ENCODE assay signal across 1 cellular context in the genomic region with DNA sequence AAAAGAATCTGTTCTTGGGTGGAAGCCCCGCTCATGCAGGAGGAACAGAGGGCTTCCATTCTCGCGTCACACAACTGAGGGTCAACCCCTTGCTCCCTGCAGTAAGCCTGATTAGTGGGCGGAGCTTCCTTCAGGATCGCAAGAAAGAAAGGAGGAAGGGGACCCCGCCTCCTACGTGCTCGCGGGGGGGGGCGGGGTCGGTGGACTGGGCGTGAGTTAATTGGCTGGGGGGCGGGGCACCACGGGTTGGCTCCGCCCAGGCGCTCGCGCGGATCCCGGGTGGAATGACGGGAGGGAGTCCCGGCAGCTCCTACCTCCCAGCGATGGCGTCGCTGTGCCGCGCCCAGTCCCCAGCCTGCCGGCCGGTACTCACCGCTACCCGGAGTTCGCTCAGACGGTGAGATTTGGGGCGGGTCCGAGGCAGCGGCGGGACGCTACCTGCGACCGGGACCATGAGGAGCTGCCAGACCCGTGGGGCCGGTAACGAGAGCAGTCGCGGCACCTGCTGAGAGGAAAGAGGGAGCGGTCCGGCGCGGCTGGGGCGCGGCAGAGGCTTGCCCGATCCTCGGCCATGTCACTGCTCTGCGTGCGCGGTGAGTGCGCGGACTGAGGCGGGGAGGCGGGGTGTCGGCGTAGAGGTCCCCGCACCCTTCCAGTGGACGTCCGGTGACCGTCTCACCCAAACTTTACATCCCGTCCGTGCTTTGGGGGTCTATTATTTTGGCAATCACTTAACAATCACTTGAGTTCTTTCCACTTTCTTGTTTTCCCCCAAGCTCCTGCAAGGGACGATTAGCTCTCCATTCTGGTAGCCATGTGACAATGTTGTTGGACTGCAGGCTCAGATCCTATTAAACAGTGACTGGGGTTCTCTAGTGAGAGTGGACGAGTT.
A peak's percentile ranks its signal among the peaks of the same experiment; 100 is the strongest.
TF ChIP-seq lines count a peak whose summit lies in the region.

A gene (plus strand): TSS at position 297 of the 892 bp plus-strand sequence. CDS start 275 bp downstream, at position 572.

TF ChIP-seq in HEK293, 187 proteins besides CTCF, POLR2A, EP300 and RAD21 (continued from another document):
- TF ChIP-seq, protein P1, sequence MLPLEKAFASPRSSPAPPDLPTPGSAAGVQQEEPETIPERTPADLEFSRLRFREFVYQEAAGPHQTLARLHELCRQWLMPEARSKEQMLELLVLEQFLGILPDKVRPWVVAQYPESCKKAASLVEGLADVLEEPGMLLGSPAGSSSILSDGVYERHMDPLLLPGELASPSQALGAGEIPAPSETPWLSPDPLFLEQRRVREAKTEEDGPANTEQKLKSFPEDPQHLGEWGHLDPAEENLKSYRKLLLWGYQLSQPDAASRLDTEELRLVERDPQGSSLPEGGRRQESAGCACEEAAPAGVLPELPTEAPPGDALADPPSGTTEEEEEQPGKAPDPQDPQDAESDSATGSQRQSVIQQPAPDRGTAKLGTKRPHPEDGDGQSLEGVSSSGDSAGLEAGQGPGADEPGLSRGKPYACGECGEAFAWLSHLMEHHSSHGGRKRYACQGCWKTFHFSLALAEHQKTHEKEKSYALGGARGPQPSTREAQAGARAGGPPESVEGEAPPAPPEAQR (tag by site-specific recombination; IDR thresholded peaks at IDR 0.05) = no peak
- TF ChIP-seq HOXA7 (CRISPR knock-in tag; IDR thresholded peaks at IDR 0.05; ENCODE audit: borderline replicate concordance) (no peak), ZNF830 (tag by site-specific recombination; IDR thresholded peaks at IDR 0.05; ENCODE audit: low read depth) (no peak), TCF7L2 (IDR thresholded peaks at IDR 0.05; ENCODE audit: borderline replicate concordance, low read depth, low read length) (no peak), ZNF768 (tag by site-specific recombination; IDR thresholded peaks at IDR 0.05) (no peak)
- TF ChIP-seq, protein P2, sequence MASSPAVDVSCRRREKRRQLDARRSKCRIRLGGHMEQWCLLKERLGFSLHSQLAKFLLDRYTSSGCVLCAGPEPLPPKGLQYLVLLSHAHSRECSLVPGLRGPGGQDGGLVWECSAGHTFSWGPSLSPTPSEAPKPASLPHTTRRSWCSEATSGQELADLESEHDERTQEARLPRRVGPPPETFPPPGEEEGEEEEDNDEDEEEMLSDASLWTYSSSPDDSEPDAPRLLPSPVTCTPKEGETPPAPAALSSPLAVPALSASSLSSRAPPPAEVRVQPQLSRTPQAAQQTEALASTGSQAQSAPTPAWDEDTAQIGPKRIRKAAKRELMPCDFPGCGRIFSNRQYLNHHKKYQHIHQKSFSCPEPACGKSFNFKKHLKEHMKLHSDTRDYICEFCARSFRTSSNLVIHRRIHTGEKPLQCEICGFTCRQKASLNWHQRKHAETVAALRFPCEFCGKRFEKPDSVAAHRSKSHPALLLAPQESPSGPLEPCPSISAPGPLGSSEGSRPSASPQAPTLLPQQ (tag by site-specific recombination; IDR thresholded peaks at IDR 0.05) = peak; percentile 54; the same call in 1 of the 2 replicates
- TF ChIP-seq, protein P3, sequence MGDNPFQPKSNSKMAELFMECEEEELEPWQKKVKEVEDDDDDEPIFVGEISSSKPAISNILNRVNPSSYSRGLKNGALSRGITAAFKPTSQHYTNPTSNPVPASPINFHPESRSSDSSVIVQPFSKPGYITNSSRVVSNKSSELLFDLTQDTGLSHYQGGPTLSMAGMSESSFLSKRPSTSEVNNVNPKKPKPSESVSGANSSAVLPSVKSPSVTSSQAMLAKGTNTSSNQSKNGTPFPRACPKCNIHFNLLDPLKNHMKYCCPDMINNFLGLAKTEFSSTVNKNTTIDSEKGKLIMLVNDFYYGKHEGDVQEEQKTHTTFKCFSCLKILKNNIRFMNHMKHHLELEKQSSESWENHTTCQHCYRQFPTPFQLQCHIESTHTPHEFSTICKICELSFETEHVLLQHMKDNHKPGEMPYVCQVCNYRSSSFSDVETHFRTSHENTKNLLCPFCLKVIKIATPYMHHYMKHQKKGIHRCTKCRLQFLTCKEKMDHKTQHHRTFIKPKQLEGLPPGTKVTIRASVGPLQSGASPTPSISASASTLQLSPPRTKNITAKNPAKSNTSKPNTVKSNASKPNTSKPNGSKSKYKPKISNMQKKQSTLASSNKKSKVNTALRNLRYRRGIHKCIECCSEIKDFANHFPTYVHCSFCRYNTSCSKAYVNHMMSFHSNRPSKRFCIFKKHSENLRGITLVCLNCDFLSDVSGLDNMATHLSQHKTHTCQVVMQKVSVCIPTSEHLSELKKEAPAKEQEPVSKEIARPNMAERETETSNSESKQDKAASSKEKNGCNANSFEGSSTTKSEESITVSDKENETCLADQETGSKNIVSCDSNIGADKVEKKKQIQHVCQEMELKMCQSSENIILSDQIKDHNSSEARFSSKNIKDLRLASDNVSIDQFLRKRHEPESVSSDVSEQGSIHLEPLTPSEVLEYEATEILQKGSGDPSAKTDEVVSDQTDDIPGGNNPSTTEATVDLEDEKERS (tag by site-specific recombination; IDR thresholded peaks at IDR 0.05) = no peak
- TF ChIP-seq, protein P4, sequence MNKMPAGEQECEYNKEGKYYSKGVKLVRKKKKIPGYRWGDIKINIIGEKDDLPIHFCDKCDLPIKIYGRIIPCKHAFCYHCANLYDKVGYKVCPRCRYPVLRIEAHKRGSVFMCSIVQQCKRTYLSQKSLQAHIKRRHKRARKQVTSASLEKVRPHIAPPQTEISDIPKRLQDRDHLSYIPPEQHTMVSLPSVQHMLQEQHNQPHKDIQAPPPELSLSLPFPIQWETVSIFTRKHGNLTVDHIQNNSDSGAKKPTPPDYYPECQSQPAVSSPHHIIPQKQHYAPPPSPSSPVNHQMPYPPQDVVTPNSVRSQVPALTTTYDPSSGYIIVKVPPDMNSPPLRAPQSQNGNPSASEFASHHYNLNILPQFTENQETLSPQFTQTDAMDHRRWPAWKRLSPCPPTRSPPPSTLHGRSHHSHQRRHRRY (tag by site-specific recombination; IDR thresholded peaks at IDR 0.05) = no peak
